ENCODE assay signal across 1 cellular context in the genomic region with DNA sequence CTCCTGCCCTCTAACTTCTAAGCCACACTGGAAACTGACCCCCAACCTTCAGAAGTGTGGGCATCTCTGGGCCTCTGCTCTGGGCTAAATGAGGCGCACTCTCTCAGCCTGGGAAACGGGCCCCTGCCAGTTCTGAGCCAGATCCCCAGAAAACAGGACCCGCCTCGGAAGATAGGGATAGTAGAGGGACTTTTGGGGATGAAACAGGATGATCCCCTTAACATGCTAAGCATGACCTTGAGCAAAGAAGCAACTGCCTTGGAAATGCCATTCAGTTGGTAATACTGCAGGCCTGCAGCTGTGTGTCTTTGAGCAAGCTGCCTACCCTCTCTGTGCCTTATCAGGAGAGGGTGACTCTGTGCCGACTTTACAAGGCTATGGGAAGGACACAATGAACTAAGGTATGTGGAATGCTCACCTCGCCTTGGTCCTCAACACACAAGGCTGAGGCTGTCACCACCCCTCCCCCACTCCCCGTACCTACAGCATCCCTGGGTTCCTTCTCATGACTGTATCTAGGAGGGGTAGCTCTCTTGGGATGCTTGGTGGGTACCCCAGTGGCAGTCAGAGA.
A peak's percentile ranks its signal among the peaks of the same experiment; 100 is the strongest.
TF ChIP-seq lines count a peak whose summit lies in the region.

No MANE protein-coding gene starts in this region.

TF ChIP-seq in H1, 55 proteins besides CTCF, POLR2A, EP300 and RAD21:
- TF ChIP-seq JUN (IDR thresholded peaks at IDR 0.05; ENCODE audit: low read depth, low read length): 0 out of 2 replicates have a peak, but pooled peaks have one; percentile 42
- TF ChIP-seq CHD2 (IDR thresholded peaks at IDR 0.05; ENCODE audit: low read length): peak; percentile 46; the same call in 1 of the 2 replicates
- no peak for TF ChIP-seq HDAC6 (IDR thresholded peaks at IDR 0.05; ENCODE audit: low read depth, low read length)
- TF ChIP-seq MAX (IDR thresholded peaks at IDR 0.05): 0 out of 2 replicates have a peak, but pooled peaks have one; percentile 11
- peak; percentile 66; the same call in 1 of the 2 replicates for TF ChIP-seq RBBP5 (IDR thresholded peaks at IDR 0.05; ENCODE audit: borderline replicate concordance, low read depth, low read length)
- TF ChIP-seq ASH2L (IDR thresholded peaks at IDR 0.05; ENCODE audit: low read length): peak; percentile 93
- TF ChIP-seq USF2 (IDR thresholded peaks at IDR 0.05; ENCODE audit: low read length): no peak
- peak; percentile 98 for TF ChIP-seq KDM1A (IDR thresholded peaks at IDR 0.05; ENCODE audit: borderline replicate concordance, low read length)
- TF ChIP-seq TEAD4 (IDR thresholded peaks at IDR 0.05; ENCODE audit: low read depth, low read length): peak; percentile 70
- 0 out of 4 replicates have a peak, but pooled peaks of 1 of the 2 experiments have one; percentile 35 for TF ChIP-seq HDAC2 (IDR thresholded peaks at IDR 0.05; ENCODE audit: borderline replicate concordance in 1 of 2, low read depth in 2 of 2, low read length in 2 of 2)
- TF ChIP-seq, protein P1, sequence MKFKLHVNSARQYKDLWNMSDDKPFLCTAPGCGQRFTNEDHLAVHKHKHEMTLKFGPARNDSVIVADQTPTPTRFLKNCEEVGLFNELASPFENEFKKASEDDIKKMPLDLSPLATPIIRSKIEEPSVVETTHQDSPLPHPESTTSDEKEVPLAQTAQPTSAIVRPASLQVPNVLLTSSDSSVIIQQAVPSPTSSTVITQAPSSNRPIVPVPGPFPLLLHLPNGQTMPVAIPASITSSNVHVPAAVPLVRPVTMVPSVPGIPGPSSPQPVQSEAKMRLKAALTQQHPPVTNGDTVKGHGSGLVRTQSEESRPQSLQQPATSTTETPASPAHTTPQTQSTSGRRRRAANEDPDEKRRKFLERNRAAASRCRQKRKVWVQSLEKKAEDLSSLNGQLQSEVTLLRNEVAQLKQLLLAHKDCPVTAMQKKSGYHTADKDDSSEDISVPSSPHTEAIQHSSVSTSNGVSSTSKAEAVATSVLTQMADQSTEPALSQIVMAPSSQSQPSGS (IDR thresholded peaks at IDR 0.05; ENCODE audit: low read length): 0 out of 2 replicates have a peak, but pooled peaks have one; percentile 16
- TF ChIP-seq YY1 (IDR thresholded peaks at IDR 0.05; ENCODE audit: low read depth, low read length): 0 out of 2 replicates have a peak, but pooled peaks have one; percentile 38
- peak; percentile 19; the same call in 1 of the 2 replicates for TF ChIP-seq CREB1 (IDR thresholded peaks at IDR 0.05)
- TF ChIP-seq KDM5A (IDR thresholded peaks at IDR 0.05; ENCODE audit: low read length): no peak
- TF ChIP-seq TBP (IDR thresholded peaks at IDR 0.05; ENCODE audit: low read depth, low read length): no peak
- peak; percentile 81 for TF ChIP-seq SP1 (IDR thresholded peaks at IDR 0.05; ENCODE audit: low read depth, low read length)
